8 cellular contexts compared by ENCODE assay signal in the genomic region with DNA sequence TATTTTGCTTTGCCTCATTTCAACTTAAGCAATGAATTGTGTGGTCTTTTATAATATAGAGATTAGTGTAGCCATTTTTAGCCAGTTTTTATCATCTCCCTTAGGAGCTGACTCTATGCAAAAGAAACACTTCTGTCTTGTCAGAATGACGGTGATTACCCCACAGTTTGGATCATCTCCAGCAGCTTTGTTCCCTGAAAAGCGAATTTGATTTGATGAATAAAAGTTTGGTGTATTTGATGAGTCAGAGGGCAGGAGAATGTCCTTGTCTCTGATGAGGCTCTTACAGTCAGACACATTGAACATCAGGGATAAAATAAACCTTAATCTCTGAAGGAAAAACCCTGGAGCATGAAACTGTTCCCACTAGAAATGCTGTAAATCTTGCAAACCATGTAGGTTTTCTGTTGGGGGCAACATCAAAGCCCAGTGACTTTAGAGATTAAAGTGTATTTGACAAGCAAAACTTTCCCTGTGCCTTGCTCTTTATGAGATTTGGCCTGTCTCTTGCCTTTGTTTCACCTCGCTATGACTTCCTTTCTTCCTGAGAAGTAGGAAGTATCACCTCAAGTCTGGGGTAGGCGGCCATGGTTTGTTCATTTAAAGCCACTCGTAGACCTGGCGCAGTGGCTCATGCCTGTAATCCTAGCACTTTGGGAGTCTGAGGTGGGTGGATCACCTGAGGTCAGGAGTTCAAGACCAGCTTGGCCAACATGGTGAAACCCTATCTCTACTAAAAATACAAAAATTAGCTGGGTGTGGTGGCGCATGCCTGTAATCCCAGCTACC.
DNase-seq lines count a peak whose midpoint lies in the region; TF ChIP-seq lines count a peak whose summit lies in the region.

No MANE protein-coding gene starts in this region.

- POLR2A ChIA-PET in Caco-2 (lab: Charles Lee) = no interaction called here

- 74 to 83% methylated on average over 7 of the region's 7 CpGs for WGBS in sigmoid colon, 2 donors

- H3K36me3 Mint-ChIP-seq in Caco-2 (ENCODE audit: insufficient read depth, unreplicated experiment) (no peaks in the 10 kb centered on the region), osteocyte (ENCODE audit: unreplicated experiment) (no peaks in the 10 kb centered on the region)

- intact Hi-C loops in Caco-2 (cut with micrococcal nuclease; ENCODE audit: unreplicated experiment) (no loop called here), sigmoid colon (cut with DNase I) (no loop called here)

- H3K4me3 ChIP-seq in Caco-2 (ENCODE audit: low read depth, low read length) = no peak overlapping the region
- no peak overlapping the region for H3K4me3 ChIP-seq in sigmoid colon

- no peak for TF ChIP-seq CTCF in Caco-2 (IDR thresholded peaks at IDR 0.05; ENCODE audit: insufficient read depth in 1 of 2, low read depth in 1 of 2, low read length in 1 of 2, severe bottlenecking in 1 of 2, unreplicated experiment in 1 of 2)
- TF ChIP-seq CTCF in osteocyte (IDR thresholded peaks at IDR 0.05) = no peak
- no peak for TF ChIP-seq CTCF in GM20000 (IDR thresholded peaks at IDR 0.05; ENCODE audit: extremely low read depth, missing control alignments)
- no peak for TF ChIP-seq CTCF in sigmoid colon (IDR thresholded peaks at IDR 0.05)

- DNase-seq in Caco-2 (no peak), NCI-H226 (peak; percentile 51), dedifferentiated amniotic fluid mesenchymal stem cell (ENCODE audit: extremely low spot score) (peak; percentile 27), osteocyte (ENCODE audit: extremely low spot score, unreplicated experiment) (no peak), GM20000 (ENCODE audit: low spot score) (no peak), HT-29 (ENCODE audit: low spot score) (no peak), LoVo (ENCODE audit: low spot score) (no peak), sigmoid colon (no peak)

- no peaks in the 10 kb centered on the region for H3K9me3 ChIP-seq in Caco-2
- H3K9me3 ChIP-seq in sigmoid colon = no peaks in the 10 kb centered on the region

- H3K4me1 Mint-ChIP-seq in Caco-2 (ENCODE audit: low read depth, unreplicated experiment) = peaks cover 28% of the 10 kb centered on the region
- H3K4me1 Mint-ChIP-seq in osteocyte (ENCODE audit: unreplicated experiment) = peaks cover 15% of the 10 kb centered on the region

- no peak for TF ChIP-seq EP300 in sigmoid colon (IDR thresholded peaks at IDR 0.05)

- BruUV-seq in Caco-2 (replicated peaks; lab: Mats Ljungman, UMichigan) = no TSS peak

- no peak for TF ChIP-seq POLR2A in sigmoid colon (IDR thresholded peaks at IDR 0.05)

- no peak overlapping the region for H3K4me3 Mint-ChIP-seq in Caco-2 (ENCODE audit: unreplicated experiment)
- H3K4me3 Mint-ChIP-seq in osteocyte (ENCODE audit: unreplicated experiment) = no peak overlapping the region

- H3K27me3 Mint-ChIP-seq in Caco-2 (ENCODE audit: insufficient read depth, unreplicated experiment) (no peaks in the 10 kb centered on the region), osteocyte (ENCODE audit: unreplicated experiment) (no peaks in the 10 kb centered on the region)

- H3K27ac ChIP-seq in sigmoid colon = no peak overlapping the region

- H3K27ac Mint-ChIP-seq in Caco-2 (ENCODE audit: unreplicated experiment) (peak overlapping the region; percentile 5), osteocyte (ENCODE audit: unreplicated experiment) (peak overlapping the region; percentile 1)

- H3K36me3 ChIP-seq in Caco-2 (ENCODE audit: control insufficient read depth, insufficient read depth, low read length) (no peaks in the 10 kb centered on the region), sigmoid colon (no peaks in the 10 kb centered on the region)

- CTCF ChIA-PET in Caco-2 (lab: Charles Lee) = no interaction called here

- peaks cover 49% of the 10 kb centered on the region for H3K4me1 ChIP-seq in Caco-2
- H3K4me1 ChIP-seq in sigmoid colon = peaks cover 0 to 26% (median 15%) of the 10 kb centered on the region in 4 donors

- no peaks in the 10 kb centered on the region for H3K27me3 ChIP-seq in Caco-2 (replicated peaks; ENCODE audit: control insufficient read depth, insufficient read depth, low read length)
- no peaks in the 10 kb centered on the region for H3K27me3 ChIP-seq in sigmoid colon

- H3K9me3 Mint-ChIP-seq in Caco-2 (ENCODE audit: unreplicated experiment) (no peaks in the 10 kb centered on the region), osteocyte (ENCODE audit: unreplicated experiment) (no peaks in the 10 kb centered on the region)

Comparison
In these comparisons a context has a peak if more than half of its experiments do, and no peak if none do; other contexts are left out.
1. DNase-seq: peak in NCI-H226 (single experiment) and dedifferentiated amniotic fluid mesenchymal stem cell (single experiment); none in Caco-2 (0 of 2), osteocyte (single experiment), GM20000 (single experiment), HT-29 (single experiment), LoVo (single experiment) and sigmoid colon (single experiment).